In genomic region chr15:62618432-62618831, GRCh38 we compare ENCODE assay signal across 1 cellular context.
TF ChIP-seq lines count a peak whose summit lies in the region.

No MANE protein-coding gene starts in this region.

TF ChIP-seq in SK-N-SH, 30 proteins besides CTCF, POLR2A, EP300 and RAD21 (continued from another document):
- TF ChIP-seq, protein P1, sequence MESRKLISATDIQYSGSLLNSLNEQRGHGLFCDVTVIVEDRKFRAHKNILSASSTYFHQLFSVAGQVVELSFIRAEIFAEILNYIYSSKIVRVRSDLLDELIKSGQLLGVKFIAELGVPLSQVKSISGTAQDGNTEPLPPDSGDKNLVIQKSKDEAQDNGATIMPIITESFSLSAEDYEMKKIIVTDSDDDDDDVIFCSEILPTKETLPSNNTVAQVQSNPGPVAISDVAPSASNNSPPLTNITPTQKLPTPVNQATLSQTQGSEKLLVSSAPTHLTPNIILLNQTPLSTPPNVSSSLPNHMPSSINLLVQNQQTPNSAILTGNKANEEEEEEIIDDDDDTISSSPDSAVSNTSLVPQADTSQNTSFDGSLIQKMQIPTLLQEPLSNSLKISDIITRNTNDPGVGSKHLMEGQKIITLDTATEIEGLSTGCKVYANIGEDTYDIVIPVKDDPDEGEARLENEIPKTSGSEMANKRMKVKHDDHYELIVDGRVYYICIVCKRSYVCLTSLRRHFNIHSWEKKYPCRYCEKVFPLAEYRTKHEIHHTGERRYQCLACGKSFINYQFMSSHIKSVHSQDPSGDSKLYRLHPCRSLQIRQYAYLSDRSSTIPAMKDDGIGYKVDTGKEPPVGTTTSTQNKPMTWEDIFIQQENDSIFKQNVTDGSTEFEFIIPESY (IDR thresholded peaks at IDR 0.05; ENCODE audit: borderline replicate concordance, low read depth) = no peak
- TF ChIP-seq EZH2phosphoT487 (IDR thresholded peaks at IDR 0.05; ENCODE audit: borderline replicate concordance, low read depth) (no peak), TEAD4 (IDR thresholded peaks at IDR 0.05; ENCODE audit: borderline replicate concordance, insufficient read depth) (peak; percentile 69; the same call in 1 of the 2 replicates), MAX (IDR thresholded peaks at IDR 0.05; ENCODE audit: low read depth) (peak; percentile 49; the same call in 1 of the 2 replicates), FOXJ3 (CRISPR knock-in tag; IDR thresholded peaks at IDR 0.05) (no peak), JUND (IDR thresholded peaks at IDR 0.05) (peak; percentile 92)
